In genomic region chr2:233867993-233868532, GRCh38 we compare ENCODE assay signal across 8 cellular contexts.
DNase-seq lines count a peak whose midpoint lies in the region; ATAC-seq and TF ChIP-seq lines count a peak whose summit lies in the region.

MSL3B (minus strand) TSS chr2:233868386.

- 6% methylated on average over 50 of the region's 50 CpGs for WGBS in smooth muscle cell (ENCODE audit: low lambda C conversion rate)

- H3K4me3 ChIP-seq in right atrium auricular region, result peak within 1 kb of the TSS; percentile 38 to 43
- H3K4me3 ChIP-seq in smooth muscle cell, result peak within 1 kb of the TSS; percentile 90

- H3K27ac Mint-ChIP-seq in activated naive CD4-positive, alpha-beta T cell treated with anti-CD3 and anti-CD28 coated beads, Interleukin-2, amount 50 U/mL, for 72 hours, result peak within 1 kb of the TSS; percentile 84 to 96

- H3K36me3 Mint-ChIP-seq in activated naive CD4-positive, alpha-beta T cell treated with anti-CD3 and anti-CD28 coated beads, Interleukin-2, amount 50 U/mL, for 72 hours, result peaks cover 18 to 35% of the 10 kb centered on the region in 2 donors

- H3K9me3 ChIP-seq in right atrium auricular region, result peaks cover 0 to 18% of the 10 kb centered on the region in 2 donors
- H3K9me3 ChIP-seq in smooth muscle cell (replicated peaks; ENCODE audit: low read depth), result peaks cover 7% of the 10 kb centered on the region

- H3K9me3 Mint-ChIP-seq in activated naive CD4-positive, alpha-beta T cell treated with anti-CD3 and anti-CD28 coated beads, Interleukin-2, amount 50 U/mL, for 72 hours, result peaks cover 12 to 24% of the 10 kb centered on the region in 2 donors

- ATAC-seq in GM18498 (IDR thresholded peaks at IDR 0.05; ENCODE audit: unreplicated experiment) (peak; percentile 72), HG03139 (IDR thresholded peaks at IDR 0.05; ENCODE audit: unreplicated experiment) (peak; percentile 71), GM21825 (IDR thresholded peaks at IDR 0.05; ENCODE audit: unreplicated experiment) (no peak)
- ATAC-seq in activated naive CD4-positive, alpha-beta T cell treated with anti-CD3 and anti-CD28 coated beads, Interleukin-2, amount 50 U/mL, for 72 hours, result peak; percentile 77 to 78

- peak within 1 kb of the TSS; percentile 100 for H2AFZ ChIP-seq in smooth muscle cell (ENCODE audit: low read depth)

- H3F3A ChIP-seq in smooth muscle cell (ENCODE audit: low read depth), result peaks cover 3% of the 10 kb centered on the region

- H3K27me3 ChIP-seq in right atrium auricular region (no peaks in the 10 kb centered on the region), smooth muscle cell (ENCODE audit: low read depth) (peaks cover 24% of the 10 kb centered on the region)

- H3K27ac ChIP-seq in right atrium auricular region, result peak within 1 kb of the TSS in 1 of 2 donors; percentile 27
- H3K27ac ChIP-seq in smooth muscle cell (ENCODE audit: low read depth), result peak within 1 kb of the TSS; percentile 32

- DNase-seq in RPMI8226, result peak; percentile 61
- DNase-seq in activated naive CD4-positive, alpha-beta T cell treated with anti-CD3 and anti-CD28 coated beads, Interleukin-2, amount 50 U/mL, for 72 hours (ENCODE audit: low spot score in 2 of 2), result peak in 1 of 2 donors; percentile 56
- DNase-seq in right atrium auricular region (ENCODE audit: low spot score), result no peak
- no peak for DNase-seq in smooth muscle cell (lab: John Stamatoyannopoulos, UW; ENCODE audit: unreplicated experiment)
- DNase-seq in HuH-7 (ENCODE audit: low spot score), result no peak

- H3K4me2 ChIP-seq in smooth muscle cell, result peak within 1 kb of the TSS; percentile 95

- H4K20me1 ChIP-seq in smooth muscle cell (ENCODE audit: low read depth), result no peaks in the 10 kb centered on the region

- TF ChIP-seq CTCF in right atrium auricular region (IDR thresholded peaks at IDR 0.05) (no peak), smooth muscle cell (IDR thresholded peaks at IDR 0.05; ENCODE audit: borderline replicate concordance, insufficient read depth, poor library complexity, severe bottlenecking) (no peak)

- no peaks in the 10 kb centered on the region for H3K79me2 ChIP-seq in smooth muscle cell (ENCODE audit: low read depth)

- peak within 1 kb of the TSS; percentile 80 for H3K9ac ChIP-seq in smooth muscle cell (ENCODE audit: low read depth)

- H3K4me1 ChIP-seq in right atrium auricular region, result no peaks in the 10 kb centered on the region
- H3K4me1 ChIP-seq in smooth muscle cell (ENCODE audit: low read depth), result no peaks in the 10 kb centered on the region

- no peaks in the 10 kb centered on the region for H3K36me3 ChIP-seq in right atrium auricular region
- H3K36me3 ChIP-seq in smooth muscle cell (ENCODE audit: low read depth), result peaks cover 17% of the 10 kb centered on the region
